24 cellular contexts compared by ENCODE assay signal in the genomic region with DNA sequence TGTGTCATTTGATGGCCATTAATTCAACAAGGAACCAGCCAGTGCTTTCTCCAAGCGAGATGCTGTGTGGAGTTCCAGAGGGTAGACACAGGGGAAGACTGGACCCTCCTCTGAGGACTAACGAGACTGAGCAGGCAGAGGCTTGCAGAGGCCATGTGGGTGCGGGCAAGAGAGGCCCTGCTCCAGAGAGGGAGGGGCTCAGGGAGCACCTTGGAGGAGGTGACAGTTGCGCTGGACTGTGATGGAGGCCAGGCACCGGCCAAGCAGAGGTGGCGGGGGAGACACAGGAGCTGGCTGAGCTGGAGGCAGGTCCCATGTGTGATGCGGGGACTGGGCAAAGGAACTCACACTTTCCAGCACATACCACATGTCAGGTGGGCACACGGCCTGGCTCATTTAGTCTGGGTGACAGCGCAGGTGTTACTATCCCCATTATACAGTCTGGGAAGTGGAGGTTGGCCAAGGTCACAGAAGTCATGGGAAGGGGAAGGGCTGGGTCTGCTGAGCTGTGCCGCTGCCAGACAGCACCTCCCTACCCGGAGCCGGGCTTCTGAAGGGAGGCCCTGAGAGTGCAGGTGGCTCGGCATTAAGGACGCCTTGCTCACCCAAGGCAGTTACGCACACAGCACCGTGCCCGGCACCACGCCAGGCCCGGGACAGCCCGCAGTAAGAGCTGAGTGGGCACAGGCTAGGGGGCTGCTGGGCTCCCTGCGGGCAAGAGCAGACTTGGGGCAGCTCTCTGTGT. TPM values are rescaled to one million over a fixed set of nuclear protein-coding genes. Genes with fewer than 3 reads are reported as not detected.
A peak's percentile ranks its signal among the peaks of the same experiment; 100 is the strongest.
DNase-seq lines count a peak whose midpoint lies in the region; ATAC-seq, FAIRE-seq and TF ChIP-seq lines count a peak whose summit lies in the region.
"Had no signal": no experiment of that assay in that cellular context is flagged by ENCODE, and none has a peak within 500 bp of the region (broad histone marks: within the 10 kb centered on the region; RNA-seq: fewer than 3 reads in every experiment).

No MANE protein-coding gene starts in this region.

- H3K27me3 Mint-ChIP-seq in astrocyte (ENCODE audit: low read depth, unreplicated experiment) (peaks cover 29% of the 10 kb centered on the region), neural progenitor cell (ENCODE audit: insufficient read depth, low read depth) (peaks cover 16% of the 10 kb centered on the region), mesothelial cell of epicardium (ENCODE audit: low read depth) (peaks cover 18% of the 10 kb centered on the region)

- H2AFZ ChIP-seq in astrocyte (ENCODE audit: low read depth, low read length) (no peak overlapping the region), neural progenitor cell (replicated peaks) (no peak overlapping the region)

- no peak for ATAC-seq in HG03342 (IDR thresholded peaks at IDR 0.05; ENCODE audit: unreplicated experiment)
- ATAC-seq: GM12878, T-helper 17 cell had no signal

- no peak for FAIRE-seq in astrocyte (lab: Jason Lieb, UNC)
- FAIRE-seq: GM12878, HTR-8/SVneo had no signal

- H3K4me3 ChIP-seq in BLaER1: peak overlapping the region; percentile 22; the same call in 1 of the 2 replicates
- H3K4me3 ChIP-seq in astrocyte (ENCODE audit: insufficient read depth, low read depth, low read length): no peak overlapping the region
- no peak overlapping the region for H3K4me3 ChIP-seq in neural progenitor cell
- no peak overlapping the region for H3K4me3 ChIP-seq in suprapubic skin
- H3K4me3 ChIP-seq: adrenal gland, GM12878, lung, prostate gland had no signal

- H3K79me2 ChIP-seq in astrocyte (ENCODE audit: insufficient read depth, low read length): no peaks in the 10 kb centered on the region
- no peaks in the 10 kb centered on the region for H3K79me2 ChIP-seq in neural progenitor cell (ENCODE audit: low read depth)

- 77% methylated on average over 6 of the region's 21 CpGs for WGBS in suprapubic skin

- H3K4me1 ChIP-seq in BLaER1 (peaks cover 86% of the 10 kb centered on the region), astrocyte (ENCODE audit: insufficient read depth, low read length) (peaks cover 13% of the 10 kb centered on the region), neural progenitor cell (peaks cover 14% of the 10 kb centered on the region), suprapubic skin (peaks cover 29% of the 10 kb centered on the region)

- TF ChIP-seq EP300 in suprapubic skin (IDR thresholded peaks at IDR 0.05): no peak

- H3K4me2 ChIP-seq in BLaER1 (peak overlapping the region; percentile 87), astrocyte (ENCODE audit: low read length) (no peak overlapping the region), neural progenitor cell (no peak overlapping the region)
- H3K4me2 ChIP-seq: KMS-11, SK-N-SH had no signal

- H4K20me1 ChIP-seq in BLaER1 (peaks cover 53% of the 10 kb centered on the region), astrocyte (ENCODE audit: insufficient read depth, low read length) (no peaks in the 10 kb centered on the region), neural progenitor cell (ENCODE audit: low read depth) (no peaks in the 10 kb centered on the region)

- H3K27me3 ChIP-seq in BLaER1: no peaks in the 10 kb centered on the region
- peaks cover 11% of the 10 kb centered on the region for H3K27me3 ChIP-seq in astrocyte (ENCODE audit: insufficient read depth, low read length)
- peaks cover 29% of the 10 kb centered on the region for H3K27me3 ChIP-seq in neural progenitor cell
- peaks cover 6% of the 10 kb centered on the region for H3K27me3 ChIP-seq in suprapubic skin

- H3K9me3 ChIP-seq in BLaER1: no peaks in the 10 kb centered on the region
- H3K9me3 ChIP-seq in astrocyte (ENCODE audit: insufficient read depth, low read depth, low read length): no peaks in the 10 kb centered on the region
- no peaks in the 10 kb centered on the region for H3K9me3 ChIP-seq in neural progenitor cell (ENCODE audit: low read depth)
- no peaks in the 10 kb centered on the region for H3K9me3 ChIP-seq in suprapubic skin
- H3K9me3 ChIP-seq: adrenal gland, neutrophil, prostate gland, SK-N-SH had no signal

- no peak for TF ChIP-seq POLR2A in suprapubic skin (IDR thresholded peaks at IDR 0.05)

- no peak for TF ChIP-seq CTCF in GM10266 (IDR thresholded peaks at IDR 0.05; ENCODE audit: control insufficient read depth, insufficient read depth, low read depth, missing control alignments)
- no peak for TF ChIP-seq CTCF in astrocyte (IDR thresholded peaks at IDR 0.05; ENCODE audit: insufficient read depth, low read depth, low read length)
- TF ChIP-seq CTCF in neural progenitor cell (IDR thresholded peaks at IDR 0.05): no peak
- TF ChIP-seq CTCF in suprapubic skin (IDR thresholded peaks at IDR 0.05): no peak
- no peak for TF ChIP-seq CTCF in mesothelial cell of epicardium (IDR thresholded peaks at IDR 0.05; ENCODE audit: unreplicated experiment)

- H3K9ac ChIP-seq in BLaER1 (peak overlapping the region; percentile 89; the same call in 1 of the 2 replicates), astrocyte (ENCODE audit: low read length) (no peak overlapping the region), neural progenitor cell (no peak overlapping the region)
- H3K9ac ChIP-seq: KMS-11, SK-N-SH had no signal

- H3K4me1 Mint-ChIP-seq in astrocyte (ENCODE audit: low read depth, unreplicated experiment) (peaks cover 3% of the 10 kb centered on the region), neural progenitor cell (peaks cover 40% of the 10 kb centered on the region), mesothelial cell of epicardium (peaks cover 8% of the 10 kb centered on the region)

- H3K36me3 Mint-ChIP-seq in astrocyte (ENCODE audit: low read depth, unreplicated experiment) (peaks cover 9% of the 10 kb centered on the region), neural progenitor cell (no peaks in the 10 kb centered on the region), mesothelial cell of epicardium (no peaks in the 10 kb centered on the region)
- H3K36me3 Mint-ChIP-seq: brain had no signal

- H3K27ac ChIP-seq in BLaER1: peak overlapping the region; percentile 23
- H3K27ac ChIP-seq in astrocyte (ENCODE audit: low read depth, low read length): no peak overlapping the region
- H3K27ac ChIP-seq in neural progenitor cell: no peak overlapping the region
- no peak overlapping the region for H3K27ac ChIP-seq in suprapubic skin
- H3K27ac ChIP-seq: adrenal gland, KMS-11, neutrophil, prostate gland had no signal

- H3K9me3 Mint-ChIP-seq in astrocyte (ENCODE audit: unreplicated experiment) (no peaks in the 10 kb centered on the region), neural progenitor cell (no peaks in the 10 kb centered on the region), mesothelial cell of epicardium (no peaks in the 10 kb centered on the region)
- H3K9me3 Mint-ChIP-seq: activated naive CD4-positive, alpha-beta T cell treated with anti-CD3 and anti-CD28 coated beads for 36 hours; activated T-cell treated with anti-CD3 and anti-CD28 coated beads, Interleukin-2, amount 50 U/mL, for 24 hours had no signal

- peak; percentile 26 for DNase-seq in GM10266 (ENCODE audit: extremely low spot score)
- DNase-seq in astrocyte (ENCODE audit: low read depth): no peak
- no peak for DNase-seq in neural progenitor cell (ENCODE audit: low spot score)
- no peak for DNase-seq in suprapubic skin (ENCODE audit: low spot score in 2 of 2)
- no peak for DNase-seq in mesothelial cell of epicardium (ENCODE audit: low spot score in 2 of 2, unreplicated experiment in 2 of 2)
- DNase-seq: activated CD4-positive, alpha-beta T cell treated with anti-CD3 and anti-CD28 coated beads for 1 hour; activated naive CD4-positive, alpha-beta T cell treated with anti-CD3 and anti-CD28 coated beads for 36 hours; activated T-cell treated with anti-CD3 and anti-CD28 coated beads, Interleukin-2, amount 50 U/mL, for 24 hours; NCI-H1417 treated with DMSO at 0.1 percent for 48 hours; NCI-H2081; RPMI8226; SK-N-SH; T-helper 17 cell; trophoblast cell had no signal

- peaks cover 5% of the 10 kb centered on the region for H3F3A ChIP-seq in neural progenitor cell (ENCODE audit: low read depth)

- H3K36me3 ChIP-seq in BLaER1 (peaks cover 30% of the 10 kb centered on the region), astrocyte (ENCODE audit: insufficient read depth, low read length) (no peaks in the 10 kb centered on the region), neural progenitor cell (no peaks in the 10 kb centered on the region), suprapubic skin (no peaks in the 10 kb centered on the region)
- H3K36me3 ChIP-seq: adrenal gland, neutrophil, prostate gland had no signal

- H3K4me3 Mint-ChIP-seq in astrocyte (ENCODE audit: unreplicated experiment) (peak overlapping the region; percentile 64), neural progenitor cell (peak overlapping the region; percentile 20), mesothelial cell of epicardium (no peak overlapping the region)
- H3K4me3 Mint-ChIP-seq: activated naive CD4-positive, alpha-beta T cell treated with anti-CD3 and anti-CD28 coated beads for 36 hours; activated T-cell treated with anti-CD3 and anti-CD28 coated beads, Interleukin-2, amount 50 U/mL, for 24 hours; brain; T-helper 17 cell had no signal

- no peak overlapping the region for H3K27ac Mint-ChIP-seq in astrocyte (ENCODE audit: unreplicated experiment)
- peak overlapping the region; percentile 11 for H3K27ac Mint-ChIP-seq in neural progenitor cell
- H3K27ac Mint-ChIP-seq in mesothelial cell of epicardium: no peak overlapping the region
- H3K27ac Mint-ChIP-seq: activated naive CD4-positive, alpha-beta T cell treated with anti-CD3 and anti-CD28 coated beads for 36 hours; activated T-cell treated with anti-CD3 and anti-CD28 coated beads, Interleukin-2, amount 50 U/mL, for 24 hours; T-helper 17 cell had no signal

RNA-seq across cellular contexts. Expression of a gene that starts 3.7 kb away (rescaled TPM):
- total RNA-seq in astrocyte: 24.0 and 31.7 TPM in 2 replicates
- total RNA-seq in neural progenitor cell (ENCODE audit: low replicate concordance): 0.28 and 4.2 TPM in 2 replicates
- total RNA-seq in suprapubic skin: 10 to 100 TPM; 21.0 to 68.7 (median 34.4) TPM
- total RNA-seq in mesothelial cell of epicardium: 9.1 to 9.9 TPM (median 9.2 TPM) in 3 replicates

RNA-seq across cellular contexts. Expression of a gene that starts 57.3 kb away (rescaled TPM):
- total RNA-seq in astrocyte (0.48 and 0.54 TPM in 2 replicates), neural progenitor cell (ENCODE audit: low replicate concordance) (1.2 TPM in 1 of 2 replicates, not detected in the other), suprapubic skin (10 to 100 TPM; 11.0 to 17.4 (median 13.3) TPM), mesothelial cell of epicardium (0.70 to 0.91 TPM (median 0.74 TPM) in 3 replicates)
